Comparison of ENCODE assay signal across 22 cellular contexts in the genomic region with DNA sequence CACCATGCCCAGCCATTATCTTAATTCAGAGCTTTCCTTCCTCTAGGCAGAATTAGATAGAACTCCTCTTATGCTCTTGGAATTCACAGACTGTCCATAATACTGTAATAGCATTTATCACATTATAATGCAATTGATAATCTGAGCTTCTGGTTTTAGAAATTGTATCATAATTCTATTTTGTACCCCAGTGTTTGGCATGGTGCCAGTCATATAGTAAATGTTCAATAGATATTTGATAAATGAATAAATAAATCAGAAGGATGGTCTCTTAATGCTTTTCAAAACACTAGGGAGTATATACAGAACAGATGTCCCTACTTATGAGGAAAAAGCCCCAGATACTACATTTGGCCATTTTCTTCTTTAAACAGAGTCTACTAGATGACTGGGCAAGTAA.
DNase-seq lines count a peak whose midpoint lies in the region; ATAC-seq and TF ChIP-seq lines count a peak whose summit lies in the region.
"Had no signal": no experiment of that assay in that cellular context is flagged by ENCODE, and none has a peak within 500 bp of the region (broad histone marks: within the 10 kb centered on the region; RNA-seq: fewer than 3 reads in every experiment).

No MANE protein-coding gene starts in this region.

- H3K9me3 Mint-ChIP-seq in activated naive CD4-positive, alpha-beta T cell treated with anti-CD3 and anti-CD28 coated beads, Interleukin-2, amount 50 U/mL, for 24 hours = no peaks in the 10 kb centered on the region
- H3K9me3 Mint-ChIP-seq in activated naive CD4-positive, alpha-beta T cell treated with anti-CD3 and anti-CD28 coated beads, Interleukin-2, amount 50 U/mL, for 72 hours = no peaks in the 10 kb centered on the region
- H3K9me3 Mint-ChIP-seq in activated T-helper 17 cell treated with anti-CD3 and anti-CD28 coated beads, Interleukin-2, amount 50 U/mL, for 72 hours = no peaks in the 10 kb centered on the region
- H3K9me3 Mint-ChIP-seq in central memory CD8-positive, alpha-beta T cell = no peaks in the 10 kb centered on the region
- H3K9me3 Mint-ChIP-seq: CD4-positive, CD25-positive, alpha-beta regulatory T cell; CD8-positive, alpha-beta memory T cell had no signal

- peak overlapping the region; percentile 70 for H3K27ac Mint-ChIP-seq in activated naive CD4-positive, alpha-beta T cell treated with anti-CD3 and anti-CD28 coated beads, Interleukin-2, amount 50 U/mL, for 24 hours
- no peak overlapping the region for H3K27ac Mint-ChIP-seq in activated naive CD4-positive, alpha-beta T cell treated with anti-CD3 and anti-CD28 coated beads, Interleukin-2, amount 50 U/mL, for 72 hours
- H3K27ac Mint-ChIP-seq in activated T-helper 17 cell treated with anti-CD3 and anti-CD28 coated beads, Interleukin-2, amount 50 U/mL, for 72 hours = peak overlapping the region; percentile 36
- H3K27ac Mint-ChIP-seq in central memory CD8-positive, alpha-beta T cell (ENCODE audit: low read depth) = peak overlapping the region; percentile 69
- H3K27ac Mint-ChIP-seq: B cell had no signal

- no peak for DNase-seq in activated naive CD4-positive, alpha-beta T cell treated with anti-CD3 and anti-CD28 coated beads, Interleukin-2, amount 50 U/mL, for 72 hours (ENCODE audit: low spot score in 2 of 2)
- no peak for DNase-seq in central memory CD8-positive, alpha-beta T cell (ENCODE audit: low spot score in 2 of 2)
- no peak for DNase-seq in thoracic aorta (ENCODE audit: low spot score)
- no peak for DNase-seq in mammary epithelial cell
- DNase-seq in esophagus muscularis mucosa (ENCODE audit: extremely low spot score) = no peak
- DNase-seq: CD4-positive, CD25-positive, alpha-beta regulatory T cell; CD8-positive, alpha-beta memory T cell; DMS 273 treated with DMSO at 0.1 percent for 48 hours; DMS79; EL; GDM1; GM23248; H7; HCEC 1CT had no signal

- no peaks in the 10 kb centered on the region for H3K79me2 ChIP-seq in mammary epithelial cell (ENCODE audit: insufficient read depth, low read length)

- H3K9ac ChIP-seq in mammary epithelial cell (ENCODE audit: insufficient read depth, low read length) = no peak overlapping the region
- H3K9ac ChIP-seq: BLaER1, GM23248 had no signal

- H3K4me1 ChIP-seq in thoracic aorta (ENCODE audit: control insufficient read depth in 1 of 2, low read depth in 2 of 2) (peaks cover 17 to 43% of the 10 kb centered on the region in 2 donors), mammary epithelial cell (ENCODE audit: insufficient read depth, low read length) (no peaks in the 10 kb centered on the region), esophagus muscularis mucosa (peaks cover 11 to 29% (median 23%) of the 10 kb centered on the region in 4 donors)
- H3K4me1 ChIP-seq: BLaER1 had no signal

- TF ChIP-seq EP300 in esophagus muscularis mucosa (IDR thresholded peaks at IDR 0.05) = no peak

- H3K9me3 ChIP-seq in thoracic aorta = no peaks in the 10 kb centered on the region
- no peaks in the 10 kb centered on the region for H3K9me3 ChIP-seq in mammary epithelial cell (replicated peaks; ENCODE audit: insufficient read depth, low read length)
- H3K9me3 ChIP-seq in esophagus muscularis mucosa = no peaks in the 10 kb centered on the region
- H3K9me3 ChIP-seq: BLaER1 had no signal

- H3K36me3 ChIP-seq in thoracic aorta (peaks cover 6% of the 10 kb centered on the region), mammary epithelial cell (ENCODE audit: insufficient read depth, low read length) (peaks cover 27% of the 10 kb centered on the region), esophagus muscularis mucosa (peaks cover 16 to 100% (median 71%) of the 10 kb centered on the region in 4 donors)

- H3K4me1 Mint-ChIP-seq in activated naive CD4-positive, alpha-beta T cell treated with anti-CD3 and anti-CD28 coated beads, Interleukin-2, amount 50 U/mL, for 24 hours = no peaks in the 10 kb centered on the region
- no peaks in the 10 kb centered on the region for H3K4me1 Mint-ChIP-seq in activated T-helper 17 cell treated with anti-CD3 and anti-CD28 coated beads, Interleukin-2, amount 50 U/mL, for 72 hours
- H3K4me1 Mint-ChIP-seq in central memory CD8-positive, alpha-beta T cell = no peaks in the 10 kb centered on the region
- H3K4me1 Mint-ChIP-seq: B cell; CD4-positive, CD25-positive, alpha-beta regulatory T cell; CD8-positive, alpha-beta memory T cell had no signal

- no peak for TF ChIP-seq POLR2A in esophagus muscularis mucosa (IDR thresholded peaks at IDR 0.05; ENCODE audit: low read depth)

- H3K27me3 Mint-ChIP-seq in activated naive CD4-positive, alpha-beta T cell treated with anti-CD3 and anti-CD28 coated beads, Interleukin-2, amount 50 U/mL, for 24 hours = no peaks in the 10 kb centered on the region
- no peaks in the 10 kb centered on the region for H3K27me3 Mint-ChIP-seq in activated T-helper 17 cell treated with anti-CD3 and anti-CD28 coated beads, Interleukin-2, amount 50 U/mL, for 72 hours
- H3K27me3 Mint-ChIP-seq in central memory CD8-positive, alpha-beta T cell = no peaks in the 10 kb centered on the region
- H3K27me3 Mint-ChIP-seq: B cell; CD4-positive, CD25-positive, alpha-beta regulatory T cell; CD8-positive, alpha-beta memory T cell had no signal

- H3K4me3 Mint-ChIP-seq in activated naive CD4-positive, alpha-beta T cell treated with anti-CD3 and anti-CD28 coated beads, Interleukin-2, amount 50 U/mL, for 24 hours = no peak overlapping the region
- H3K4me3 Mint-ChIP-seq in activated T-helper 17 cell treated with anti-CD3 and anti-CD28 coated beads, Interleukin-2, amount 50 U/mL, for 72 hours = no peak overlapping the region
- H3K4me3 Mint-ChIP-seq in central memory CD8-positive, alpha-beta T cell = no peak overlapping the region
- H3K4me3 Mint-ChIP-seq: B cell; CD4-positive, CD25-positive, alpha-beta regulatory T cell; CD8-positive, alpha-beta memory T cell had no signal

- H3K27me3 ChIP-seq in thoracic aorta (replicated peaks; ENCODE audit: insufficient read depth) (no peaks in the 10 kb centered on the region), mammary epithelial cell (ENCODE audit: insufficient read depth, low read length) (no peaks in the 10 kb centered on the region), esophagus muscularis mucosa (no peaks in the 10 kb centered on the region)
- H3K27me3 ChIP-seq: BLaER1 had no signal

- TF ChIP-seq CTCF in thoracic aorta (IDR thresholded peaks at IDR 0.05) = no peak
- TF ChIP-seq CTCF in mammary epithelial cell (conservative IDR thresholded peaks at IDR 0.05 in 1 of 2, IDR thresholded peaks at IDR 0.05 in 1 of 2; ENCODE audit: extremely low read depth in 1 of 2, insufficient read depth in 1 of 2, low read depth in 1 of 2, low read length in 2 of 2) = no peak
- no peak for TF ChIP-seq CTCF in esophagus muscularis mucosa (IDR thresholded peaks at IDR 0.05)

- CTCF ChIA-PET in mammary epithelial cell (lab: Charles Lee; ENCODE audit: low non-redundant PET) = no interaction called here

- intact Hi-C loops in mammary epithelial cell (cut with micrococcal nuclease) = no loop called here
- intact Hi-C loops in esophagus muscularis mucosa (cut with DNase I) = no loop called here

- H3K4me2 ChIP-seq in mammary epithelial cell (ENCODE audit: insufficient read depth, low read depth, low read length) = no peak overlapping the region
- H3K4me2 ChIP-seq: BLaER1 had no signal

- ATAC-seq in activated naive CD4-positive, alpha-beta T cell treated with anti-CD3 and anti-CD28 coated beads, Interleukin-2, amount 50 U/mL, for 72 hours = no peak
- ATAC-seq in activated T-helper 17 cell treated with anti-CD3 and anti-CD28 coated beads, Interleukin-2, amount 50 U/mL, for 72 hours (replicated peaks) = no peak
- ATAC-seq in central memory CD8-positive, alpha-beta T cell (replicated peaks; ENCODE audit: extremely low read depth, poor library complexity, severe bottlenecking) = no peak
- ATAC-seq in thoracic aorta (ENCODE audit: insufficient number of reproducible peaks, low FRiP score, low read depth) (no peak), HG02981 (IDR thresholded peaks at IDR 0.05; ENCODE audit: unreplicated experiment) (no peak)
- ATAC-seq: GM12878 had no signal

- no peaks in the 10 kb centered on the region for H4K20me1 ChIP-seq in mammary epithelial cell (ENCODE audit: insufficient read depth, low read length)
- H4K20me1 ChIP-seq: BLaER1 had no signal

- H3K4me3 ChIP-seq in thoracic aorta (no peak overlapping the region), mammary epithelial cell (replicated peaks in 1 of 3; ENCODE audit: insufficient read depth in 1 of 3, low read depth in 2 of 3, low read length in 3 of 3) (no peak overlapping the region), esophagus muscularis mucosa (no peak overlapping the region)
- H3K4me3 ChIP-seq: BLaER1, GM12878, GM23248 had no signal

- in situ Hi-C loops in mammary epithelial cell (cut with MboI; ENCODE audit: low sequenced_read_pairs in 2 of 2) = no loop called here

- dilution Hi-C loops in mammary epithelial cell (cut with HindIII; ENCODE audit: low sequenced_read_pairs) = no loop called here

- H3K27ac ChIP-seq in thoracic aorta (peak overlapping the region; percentile 84 to 91), mammary epithelial cell (ENCODE audit: insufficient read depth, low read depth, low read length) (no peak overlapping the region), esophagus muscularis mucosa (replicated peaks in 1 of 4) (no peak overlapping the region)
- H3K27ac ChIP-seq: 22Rv1, BLaER1, C4-2B, GM23248 had no signal

- BruUV-seq in mammary epithelial cell (replicated peaks; lab: Mats Ljungman, UMichigan) = no TSS peak

- peaks cover 11% of the 10 kb centered on the region for H3K36me3 Mint-ChIP-seq in activated naive CD4-positive, alpha-beta T cell treated with anti-CD3 and anti-CD28 coated beads, Interleukin-2, amount 50 U/mL, for 24 hours
- peaks cover 5 to 40% of the 10 kb centered on the region in 2 donors for H3K36me3 Mint-ChIP-seq in activated naive CD4-positive, alpha-beta T cell treated with anti-CD3 and anti-CD28 coated beads, Interleukin-2, amount 50 U/mL, for 72 hours
- H3K36me3 Mint-ChIP-seq in activated T-helper 17 cell treated with anti-CD3 and anti-CD28 coated beads, Interleukin-2, amount 50 U/mL, for 72 hours (ENCODE audit: low read depth) = peaks cover 98% of the 10 kb centered on the region
- peaks cover 84% of the 10 kb centered on the region for H3K36me3 Mint-ChIP-seq in central memory CD8-positive, alpha-beta T cell (ENCODE audit: insufficient read depth)

- H2AFZ ChIP-seq in mammary epithelial cell (ENCODE audit: low read depth, low read length) = no peak overlapping the region
- H2AFZ ChIP-seq: GM23248 had no signal

Comparison
In these comparisons a context has a peak if more than half of its experiments do, and no peak if none do; other contexts are left out.
1. H3K27ac Mint-ChIP-seq: peak in activated naive CD4-positive, alpha-beta T cell treated with anti-CD3 and anti-CD28 coated beads, Interleukin-2, amount 50 U/mL, for 24 hours (single experiment), activated T-helper 17 cell treated with anti-CD3 and anti-CD28 coated beads, Interleukin-2, amount 50 U/mL, for 72 hours (single experiment) and central memory CD8-positive, alpha-beta T cell (single experiment); none in activated naive CD4-positive, alpha-beta T cell treated with anti-CD3 and anti-CD28 coated beads, Interleukin-2, amount 50 U/mL, for 72 hours (0 of 2).
2. H3K27ac ChIP-seq: peak in thoracic aorta (2 of 2); none in mammary epithelial cell (single experiment) and esophagus muscularis mucosa (0 of 4).